In genomic region chr10:47552719-47553118, GRCh38 we compare ENCODE assay signal across 8 cellular contexts. TPM values are rescaled to one million over a fixed set of nuclear protein-coding genes. Genes with fewer than 3 reads are reported as not detected.
DNase-seq lines count a peak whose midpoint lies in the region; ATAC-seq and TF ChIP-seq lines count a peak whose summit lies in the region.
"Not testable (repeated sequence)": the region's sequence is repeated elsewhere in the genome, so short reads cannot be mapped to it uniquely, and the experiment has no call there.

No MANE protein-coding gene starts in this region.

- H3K4me3 ChIP-seq in effector memory CD4-positive, alpha-beta T cell (ENCODE audit: insufficient read depth, low read depth, low read length, poor library complexity, severe bottlenecking) = peak overlapping the region; percentile 85
- H3K4me3 ChIP-seq in left lung = peak overlapping the region; percentile 52 to 56
- H3K4me3 ChIP-seq in skin epidermis = peak overlapping the region; percentile 54 to 79 (median 65)

- not testable (repeated sequence) for H3K4me1 Mint-ChIP-seq in activated CD8-positive, alpha-beta T cell treated with anti-CD3 and anti-CD28 coated beads, Interleukin-2, amount 10 ng/mL, durations not matched to agents 7 days and 5 days (ENCODE audit: low read depth)

- ATAC-seq in GM18907 (IDR thresholded peaks at IDR 0.05; ENCODE audit: unreplicated experiment) (peak; percentile 55), HG03103 (IDR thresholded peaks at IDR 0.05; ENCODE audit: low read depth, unreplicated experiment) (peak; percentile 47), left lung (peak; percentile 76)
- ATAC-seq in activated CD8-positive, alpha-beta T cell treated with anti-CD3 and anti-CD28 coated beads, Interleukin-2, amount 10 ng/mL, durations not matched to agents 7 days and 5 days = peak; percentile 76

- peak overlapping the region; percentile 32 for H3K27ac ChIP-seq in effector memory CD4-positive, alpha-beta T cell (ENCODE audit: insufficient read depth, low read length, poor library complexity, severe bottlenecking)
- H3K27ac ChIP-seq in left lung (peak overlapping the region; percentile 71 to 79), skin epidermis (peak overlapping the region in 20 of 21 experiments; percentile 71 to 97 (median 85))

- not testable (repeated sequence) for H3K36me3 Mint-ChIP-seq in activated CD8-positive, alpha-beta T cell treated with anti-CD3 and anti-CD28 coated beads, Interleukin-2, amount 10 ng/mL, durations not matched to agents 7 days and 5 days (ENCODE audit: low read depth)

- not testable (repeated sequence) for H3K27me3 ChIP-seq in effector memory CD4-positive, alpha-beta T cell (replicated peaks; ENCODE audit: control insufficient read depth, insufficient read depth, low read length, poor library complexity, severe bottlenecking); left lung

- peak overlapping the region; percentile 87 for H3K27ac Mint-ChIP-seq in activated CD8-positive, alpha-beta T cell treated with anti-CD3 and anti-CD28 coated beads, Interleukin-2, amount 10 ng/mL, durations not matched to agents 7 days and 5 days

- H3K27me3 Mint-ChIP-seq in activated CD8-positive, alpha-beta T cell treated with anti-CD3 and anti-CD28 coated beads, Interleukin-2, amount 10 ng/mL, durations not matched to agents 7 days and 5 days (ENCODE audit: low read depth) = not testable (repeated sequence)

- POLR2A ChIA-PET in activated CD8-positive, alpha-beta T cell treated with anti-CD3 and anti-CD28 coated beads, Interleukin-2, amount 10 ng/mL, durations not matched to agents 7 days and 5 days (lab: Charles Lee) = not testable (repeated sequence)

- H3K4me1 ChIP-seq in effector memory CD4-positive, alpha-beta T cell (ENCODE audit: control insufficient read depth, insufficient read depth, low read length, poor library complexity, severe bottlenecking); left lung: not testable (repeated sequence)

- peak overlapping the region; percentile 96 for H3K4me3 Mint-ChIP-seq in activated CD8-positive, alpha-beta T cell treated with anti-CD3 and anti-CD28 coated beads, Interleukin-2, amount 10 ng/mL, durations not matched to agents 7 days and 5 days

- in situ Hi-C loops in ACHN (cut with HindIII; ENCODE audit: low pct_ligation_motif_present, low pct_unique_long_range_greater_than_20kb, low sequenced_read_pairs) = not testable (repeated sequence)

- DNase-seq in ACHN = peak; percentile 81
- DNase-seq in NCI-H82 (lab: John Stamatoyannopoulos, UW) = peak; percentile 32
- peak; percentile 57 for DNase-seq in activated CD8-positive, alpha-beta T cell treated with anti-CD3 and anti-CD28 coated beads, Interleukin-2, amount 10 ng/mL, durations not matched to agents 7 days and 5 days
- DNase-seq in effector memory CD4-positive, alpha-beta T cell = not testable (repeated sequence)
- DNase-seq in left lung = peak in 1 of 2 donors; percentile 39

- not testable (repeated sequence) for TF ChIP-seq CTCF in left lung (IDR thresholded peaks at IDR 0.05)

- not testable (repeated sequence) for H3K9me3 ChIP-seq in effector memory CD4-positive, alpha-beta T cell (ENCODE audit: control insufficient read depth, low read length); left lung

- CTCF ChIA-PET in activated CD8-positive, alpha-beta T cell treated with anti-CD3 and anti-CD28 coated beads, Interleukin-2, amount 10 ng/mL, durations not matched to agents 7 days and 5 days (lab: Charles Lee) = not testable (repeated sequence)

- H3K36me3 ChIP-seq in effector memory CD4-positive, alpha-beta T cell (ENCODE audit: control insufficient read depth, insufficient read depth, low read length); left lung: not testable (repeated sequence)

- intact Hi-C loops in left lung (cut with DNase I) = not testable (repeated sequence)

- H3K9me3 Mint-ChIP-seq in activated CD8-positive, alpha-beta T cell treated with anti-CD3 and anti-CD28 coated beads, Interleukin-2, amount 10 ng/mL, durations not matched to agents 7 days and 5 days (ENCODE audit: insufficient read depth) = not testable (repeated sequence)

RNA-seq across cellular contexts. Expression of gene AGAP9, which starts 29.3 kb away (rescaled TPM):
- 1 to 10 TPM; 2.7 to 2.8 TPM for total RNA-seq in activated CD8-positive, alpha-beta T cell treated with anti-CD3 and anti-CD28 coated beads, Interleukin-2, amount 10 ng/mL, durations not matched to agents 7 days and 5 days
- total RNA-seq in left lung = 1 to 10 TPM; 6.3 to 7.8 TPM

Comparison
In these comparisons a context has a peak if more than half of its experiments do, and no peak if none do; other contexts are left out.
1. H3K27ac ChIP-seq: peak in every context shown above with its lines; median percentile 85 in skin epidermis; 75 in left lung; 32 in effector memory CD4-positive, alpha-beta T cell.